Comparison of ENCODE assay signal across 24 cellular contexts in genomic region chr2:2830576-2830975, GRCh38.
"Had no signal": no experiment of that assay in that cellular context is flagged by ENCODE, and none has a peak within 500 bp of the region (broad histone marks: within the 10 kb centered on the region; RNA-seq: fewer than 3 reads in every experiment).

No MANE protein-coding gene starts in this region.

- H3K27me3 ChIP-seq: brain microvascular endothelial cell, cardiac muscle cell, SJCRH30 had no signal

- H3K36me3 ChIP-seq: brain microvascular endothelial cell, cardiac muscle cell, SJCRH30 had no signal

- DNase-seq: activated B cell treated with CpG ODN at 0.5 μM for 24 hours; activated CD4-positive, alpha-beta T cell treated with anti-CD3 and anti-CD28 coated beads, Interleukin-2, amount 50 U/mL, for 1 hour; activated gamma-delta T cell treated with Interleukin-2 at 50 U/mL for 16 hours; activated naive CD4-positive, alpha-beta T cell treated with anti-CD3 and anti-CD28 coated beads, Interleukin-2, amount 10 ng/mL, durations not matched to agents 7 days and 5 days; activated naive CD8-positive, alpha-beta T cell treated with anti-CD3 and anti-CD28 coated beads for 36 hours; activated T-cell treated with anti-CD3 and anti-CD28 coated beads, Interleukin-2, amount 50 U/mL, for 4 hours; brain microvascular endothelial cell; IMR-90; KG1; NCI-H1048; NCI-H1417 treated with DMSO at 0.1 percent for 48 hours; NCI-H1694; NCI-H2029; NCI-H510A treated with DMSO at 0.1 percent for 48 hours; NCI-H69; NK-92 treated with Interleukin-12 subunit alpha and Interleukin-12 subunit beta, amount 100 ng/mL, for 24 hours; OCI-M1; RPMI8226; SJCRH30; T-helper 9 cell had no signal

- H3K4me3 ChIP-seq: cardiac muscle cell, SJCRH30 had no signal

- H3K4me3 Mint-ChIP-seq: activated B cell treated with CpG ODN at 0.5 μM for 24 hours; activated CD4-positive, alpha-beta memory T cell treated with anti-CD3 and anti-CD28 coated beads, Interleukin-2, amount 10 ng/mL, durations not matched to agents 7 days and 5 days; activated naive CD4-positive, alpha-beta T cell treated with anti-CD3 and anti-CD28 coated beads, Interleukin-2, amount 10 ng/mL, durations not matched to agents 7 days and 5 days; activated naive CD8-positive, alpha-beta T cell treated with anti-CD3 and anti-CD28 coated beads for 36 hours; activated T-cell treated with anti-CD3 and anti-CD28 coated beads, Interleukin-2, amount 50 U/mL, for 4 hours; activated T-helper 17 cell treated with anti-CD3 and anti-CD28 coated beads, Interleukin-2, amount 50 U/mL, for 72 hours; T-helper 1 cell treated with Interleukin-12 subunit alpha and Interleukin-12 subunit beta and Interleukin-4 antibody, amounts not matched to agents 30 μg/mL and 1 μg/mL, for 36 hours had no signal

- H3K4me1 Mint-ChIP-seq: activated B cell treated with CpG ODN at 0.5 μM for 24 hours; activated CD4-positive, alpha-beta memory T cell treated with anti-CD3 and anti-CD28 coated beads, Interleukin-2, amount 10 ng/mL, durations not matched to agents 7 days and 5 days; activated naive CD4-positive, alpha-beta T cell treated with anti-CD3 and anti-CD28 coated beads, Interleukin-2, amount 10 ng/mL, durations not matched to agents 7 days and 5 days; activated naive CD8-positive, alpha-beta T cell treated with anti-CD3 and anti-CD28 coated beads for 36 hours; activated T-helper 17 cell treated with anti-CD3 and anti-CD28 coated beads, Interleukin-2, amount 50 U/mL, for 72 hours had no signal

- H3K27ac ChIP-seq: brain microvascular endothelial cell, cardiac muscle cell, SJCRH30 had no signal

- H3K9me3 Mint-ChIP-seq: activated CD4-positive, alpha-beta memory T cell treated with anti-CD3 and anti-CD28 coated beads, Interleukin-2, amount 10 ng/mL, durations not matched to agents 7 days and 5 days; activated naive CD4-positive, alpha-beta T cell treated with anti-CD3 and anti-CD28 coated beads, Interleukin-2, amount 10 ng/mL, durations not matched to agents 7 days and 5 days; activated naive CD8-positive, alpha-beta T cell treated with anti-CD3 and anti-CD28 coated beads for 36 hours; T-helper 1 cell treated with Interleukin-12 subunit alpha and Interleukin-12 subunit beta and Interleukin-4 antibody, amounts not matched to agents 30 μg/mL and 1 μg/mL, for 36 hours had no signal

- H3K4me1 ChIP-seq: SJCRH30 had no signal

- H3K36me3 Mint-ChIP-seq: activated naive CD4-positive, alpha-beta T cell treated with anti-CD3 and anti-CD28 coated beads, Interleukin-2, amount 10 ng/mL, durations not matched to agents 7 days and 5 days; activated naive CD8-positive, alpha-beta T cell treated with anti-CD3 and anti-CD28 coated beads for 36 hours had no signal

- H3K27me3 Mint-ChIP-seq: activated B cell treated with CpG ODN at 0.5 μM for 24 hours; activated CD4-positive, alpha-beta memory T cell treated with anti-CD3 and anti-CD28 coated beads, Interleukin-2, amount 10 ng/mL, durations not matched to agents 7 days and 5 days; activated naive CD4-positive, alpha-beta T cell treated with anti-CD3 and anti-CD28 coated beads, Interleukin-2, amount 10 ng/mL, durations not matched to agents 7 days and 5 days had no signal

- H3K9me3 ChIP-seq: SJCRH30 had no signal

- H3K27ac Mint-ChIP-seq: activated B cell treated with CpG ODN at 0.5 μM for 24 hours; activated CD4-positive, alpha-beta memory T cell treated with anti-CD3 and anti-CD28 coated beads, Interleukin-2, amount 10 ng/mL, durations not matched to agents 7 days and 5 days; activated naive CD4-positive, alpha-beta T cell treated with anti-CD3 and anti-CD28 coated beads, Interleukin-2, amount 10 ng/mL, durations not matched to agents 7 days and 5 days; activated naive CD8-positive, alpha-beta T cell treated with anti-CD3 and anti-CD28 coated beads for 36 hours; activated T-helper 17 cell treated with anti-CD3 and anti-CD28 coated beads, Interleukin-2, amount 50 U/mL, for 72 hours; T-helper 1 cell treated with Interleukin-12 subunit alpha and Interleukin-12 subunit beta and Interleukin-4 antibody, amounts not matched to agents 30 μg/mL and 1 μg/mL, for 36 hours had no signal
